19 cellular contexts compared by ENCODE assay signal in the genomic region with DNA sequence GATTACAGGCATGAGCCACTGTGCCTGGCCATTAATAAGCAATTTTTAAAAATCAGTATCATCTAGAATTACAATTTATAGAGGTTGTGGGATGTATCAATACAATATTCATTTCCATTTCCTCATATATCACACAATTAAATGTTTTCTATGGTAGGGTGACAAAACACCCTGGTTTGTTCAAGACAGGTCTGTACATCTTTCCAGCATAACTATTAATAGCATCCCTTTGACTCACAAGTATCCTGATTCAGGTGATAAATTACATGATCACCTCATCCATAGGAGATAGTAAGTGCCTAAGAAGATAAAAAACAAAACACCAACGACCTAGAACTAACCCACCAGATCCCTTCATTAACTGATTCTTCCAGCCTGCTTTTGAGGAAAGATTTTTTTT.
"Had no signal": no experiment of that assay in that cellular context is flagged by ENCODE, and none has a peak within 500 bp of the region (broad histone marks: within the 10 kb centered on the region; RNA-seq: fewer than 3 reads in every experiment).

No MANE protein-coding gene starts in this region.

- H3K4me2 ChIP-seq: SK-N-SH had no signal

- H3K4me3 ChIP-seq: MG63 had no signal

- H3K27me3 ChIP-seq: MG63 had no signal

- H3K9me3 ChIP-seq: MG63, SK-N-SH had no signal

- ATAC-seq: Panc1 had no signal

- DNase-seq: KBM-7, MG63, NCI-H1092, NCI-H1105 treated with DMSO at 0.1 percent for 48 hours, NCI-H1417 treated with DMSO at 0.1 percent for 48 hours, NCI-H146, NCI-H1694 treated with DMSO at 0.1 percent for 48 hours, NCI-H1930, NCI-H2081, NCI-H2107, NCI-H2227 treated with DMSO at 0.1 percent for 48 hours, NCI-H524, NCI-H526 treated with DMSO at 0.1 percent for 48 hours, NCI-H748 treated with DMSO at 0.1 percent for 48 hours, SHP77, SK-N-SH had no signal

- H3K9ac ChIP-seq: SK-N-SH had no signal

- H3K27ac ChIP-seq: HL-60, RWPE1 had no signal
